Comparison of ENCODE assay signal across 12 cellular contexts in the genomic region with DNA sequence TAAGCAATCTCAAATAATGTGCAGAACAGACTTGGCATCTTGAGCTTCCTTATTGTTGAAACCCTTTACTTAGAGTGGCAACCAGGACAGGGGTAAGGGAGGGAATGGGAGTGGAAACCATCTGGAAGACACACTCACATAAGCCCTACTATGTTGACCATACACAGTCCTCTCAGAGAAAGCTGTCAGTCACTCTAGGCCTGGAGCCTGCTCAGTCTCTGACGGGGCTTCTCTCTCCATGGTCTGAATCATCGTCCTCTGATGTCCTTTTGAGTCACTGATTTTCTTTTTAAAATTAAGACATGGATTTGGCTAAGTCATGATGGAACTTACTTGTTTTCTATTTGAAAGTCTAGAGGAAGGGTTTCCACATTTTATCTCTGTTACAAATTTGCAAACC.
DNase-seq lines count a peak whose midpoint lies in the region; ATAC-seq and TF ChIP-seq lines count a peak whose summit lies in the region.
"Had no signal": no experiment of that assay in that cellular context is flagged by ENCODE, and none has a peak within 500 bp of the region (broad histone marks: within the 10 kb centered on the region; RNA-seq: fewer than 3 reads in every experiment).

No MANE protein-coding gene starts in this region.

- TF ChIP-seq CTCF in 22Rv1 (IDR thresholded peaks at IDR 0.05) (no peak), choroid plexus epithelial cell (conservative IDR thresholded peaks at IDR 0.05; ENCODE audit: low read depth, low read length) (no peak), lower lobe of right lung (IDR thresholded peaks at IDR 0.05) (no peak)

- no peaks in the 10 kb centered on the region for H3K27me3 ChIP-seq in HUES64 (ENCODE audit: insufficient read depth, low read length)
- H3K27me3 ChIP-seq in lower lobe of right lung (ENCODE audit: low read depth) = no peaks in the 10 kb centered on the region

- DNase-seq in choroid plexus epithelial cell (ENCODE audit: low read depth) (peak; percentile 39), lower lobe of right lung (no peak), DMS53 (lab: John Stamatoyannopoulos, UW) (no peak), anterior cingulate cortex (lab: John Stamatoyannopoulos, UW) (no peak), hippocampal formation (lab: John Stamatoyannopoulos, UW) (no peak), substantia nigra (lab: John Stamatoyannopoulos, UW) (no peak)
- DNase-seq: activated T-cell treated with anti-CD3 and anti-CD28 coated beads for 4 hours, cerebellar nuclear complex, NCI-H1694 had no signal

- H3K9me3 ChIP-seq in HUES64 (ENCODE audit: insufficient read depth, low read depth, low read length) (peaks cover 4% of the 10 kb centered on the region), lower lobe of right lung (peaks cover 6% of the 10 kb centered on the region)

- peak; percentile 27 to 48 for ATAC-seq in lower lobe of right lung
- ATAC-seq: natural killer cell treated with Interleukin-12 subunit alpha and Interleukin-12 subunit beta and Interleukin-15 and Interleukin-18, amount 100 ng/mL, for 72 hours had no signal

- no peaks in the 10 kb centered on the region for H3K36me3 ChIP-seq in HUES64 (ENCODE audit: insufficient read depth, low read length)
- H3K36me3 ChIP-seq in lower lobe of right lung = no peaks in the 10 kb centered on the region

- H3K27ac ChIP-seq in 22Rv1 (peak overlapping the region; percentile 81), HUES64 (ENCODE audit: low read depth, low read length) (0 out of 2 replicates have a peak overlapping the region, but pooled peaks have one; percentile 1), lower lobe of right lung (peak overlapping the region; percentile 15), substantia nigra (ENCODE audit: low read depth, low read length, poor library complexity, severe bottlenecking) (no peak overlapping the region)

- 91% methylated on average over 2 of the region's 2 CpGs for WGBS in HUES64

- H3K4me3 ChIP-seq in HUES64 (ENCODE audit: low read length) (no peak overlapping the region), choroid plexus epithelial cell (ENCODE audit: low read depth, low read length) (no peak overlapping the region), lower lobe of right lung (no peak overlapping the region)

- no peak overlapping the region for H3K9ac ChIP-seq in HUES64 (ENCODE audit: low read depth, low read length)

- H3K4me1 ChIP-seq in HUES64 (ENCODE audit: insufficient read depth, low read length) = peaks cover 57% of the 10 kb centered on the region
- peaks cover 43% of the 10 kb centered on the region for H3K4me1 ChIP-seq in lower lobe of right lung

- intact Hi-C loops in lower lobe of right lung (cut with DNase I) = no loop called here
